25 cellular contexts compared by ENCODE assay signal in genomic region chr18:40012931-40013609, GRCh38.
DNase-seq lines count a peak whose midpoint lies in the region; TF ChIP-seq lines count a peak whose summit lies in the region.
"Had no signal": no experiment of that assay in that cellular context is flagged by ENCODE, and none has a peak within 500 bp of the region (broad histone marks: within the 10 kb centered on the region; RNA-seq: fewer than 3 reads in every experiment).

No MANE protein-coding gene starts in this region.

- TF ChIP-seq POLR2A in breast epithelium (IDR thresholded peaks at IDR 0.05): no peak

- no peak overlapping the region for H3K4me3 ChIP-seq in adipocyte (ENCODE audit: low read length)
- no peak overlapping the region for H3K4me3 ChIP-seq in smooth muscle cell
- no peak overlapping the region for H3K4me3 ChIP-seq in breast epithelium
- H3K4me3 ChIP-seq: esophagus muscularis mucosa, heart right ventricle, psoas muscle, transverse colon had no signal

- no peaks in the 10 kb centered on the region for H3F3A ChIP-seq in smooth muscle cell (ENCODE audit: low read depth)

- H3K79me2 ChIP-seq in smooth muscle cell (ENCODE audit: low read depth): no peaks in the 10 kb centered on the region

- H2AFZ ChIP-seq in smooth muscle cell (ENCODE audit: low read depth): no peak overlapping the region

- H4K20me1 ChIP-seq in smooth muscle cell (ENCODE audit: low read depth): no peaks in the 10 kb centered on the region

- intact Hi-C loops in breast epithelium (cut with DNase I; ENCODE audit: low total_unique reads): no loop called here

- H3K9me3 ChIP-seq in adipocyte (ENCODE audit: control insufficient read depth, low read length) (no peaks in the 10 kb centered on the region), smooth muscle cell (replicated peaks; ENCODE audit: low read depth) (no peaks in the 10 kb centered on the region), breast epithelium (peaks cover 0 to 4% of the 10 kb centered on the region in 2 donors)
- H3K9me3 ChIP-seq: esophagus muscularis mucosa, heart right ventricle, psoas muscle, transverse colon had no signal

- H3K27me3 ChIP-seq in adipocyte (replicated peaks; ENCODE audit: control insufficient read depth, insufficient read depth, low read length) (no peaks in the 10 kb centered on the region), smooth muscle cell (ENCODE audit: low read depth) (no peaks in the 10 kb centered on the region), breast epithelium (no peaks in the 10 kb centered on the region)
- H3K27me3 ChIP-seq: esophagus muscularis mucosa, heart right ventricle, transverse colon had no signal

- TF ChIP-seq CTCF in progenitor cell of endocrine pancreas (IDR thresholded peaks at IDR 0.05; ENCODE audit: unreplicated experiment): no peak
- TF ChIP-seq CTCF in smooth muscle cell (IDR thresholded peaks at IDR 0.05; ENCODE audit: borderline replicate concordance, insufficient read depth, poor library complexity, severe bottlenecking): no peak
- TF ChIP-seq CTCF in breast epithelium (IDR thresholded peaks at IDR 0.05): no peak
- TF ChIP-seq CTCF in nephron progenitor cell (IDR thresholded peaks at IDR 0.05): no peak

- H3K9ac ChIP-seq in adipocyte (ENCODE audit: low read length): no peak overlapping the region
- no peak overlapping the region for H3K9ac ChIP-seq in smooth muscle cell (ENCODE audit: low read depth)

- H3K4me2 ChIP-seq in smooth muscle cell: no peak overlapping the region

- no peaks in the 10 kb centered on the region for H3K36me3 Mint-ChIP-seq in progenitor cell of endocrine pancreas (ENCODE audit: insufficient read depth)
- H3K36me3 Mint-ChIP-seq in nephron progenitor cell (ENCODE audit: low read depth): no peaks in the 10 kb centered on the region
- H3K36me3 Mint-ChIP-seq: activated naive CD4-positive, alpha-beta T cell treated with anti-CD3 and anti-CD28 coated beads, Interleukin-2, amount 10 ng/mL, durations not matched to agents 7 days and 5 days; CD4-positive, alpha-beta memory T cell; IgD-negative memory B cell; naive thymus-derived CD8-positive, alpha-beta T cell; stimulated activated effector memory CD8-positive, alpha-beta T cell treated with anti-CD3 and anti-CD28 coated beads, Interleukin-12 subunit alpha, Interleukin-12 subunit beta, amount 100 ng/mL, for 72 hours; T-cell had no signal

- H3K4me1 Mint-ChIP-seq in progenitor cell of endocrine pancreas (ENCODE audit: low read depth): peaks cover 20% of the 10 kb centered on the region
- peaks cover 29% of the 10 kb centered on the region for H3K4me1 Mint-ChIP-seq in nephron progenitor cell
- H3K4me1 Mint-ChIP-seq: activated naive CD4-positive, alpha-beta T cell treated with anti-CD3 and anti-CD28 coated beads, Interleukin-2, amount 10 ng/mL, durations not matched to agents 7 days and 5 days; CD4-positive, alpha-beta memory T cell; IgD-negative memory B cell; naive thymus-derived CD8-positive, alpha-beta T cell; stimulated activated effector memory CD8-positive, alpha-beta T cell treated with anti-CD3 and anti-CD28 coated beads, Interleukin-12 subunit alpha, Interleukin-12 subunit beta, amount 100 ng/mL, for 72 hours; T-cell had no signal

- H3K36me3 ChIP-seq in adipocyte (ENCODE audit: control insufficient read depth, insufficient read depth, low read length, severe bottlenecking) (no peaks in the 10 kb centered on the region), smooth muscle cell (ENCODE audit: low read depth) (no peaks in the 10 kb centered on the region), breast epithelium (no peaks in the 10 kb centered on the region)
- H3K36me3 ChIP-seq: esophagus muscularis mucosa, heart right ventricle, transverse colon had no signal

- no peak overlapping the region for H3K27ac ChIP-seq in smooth muscle cell (ENCODE audit: low read depth)
- H3K27ac ChIP-seq in breast epithelium: no peak overlapping the region
- H3K27ac ChIP-seq: esophagus muscularis mucosa, heart right ventricle, psoas muscle, transverse colon had no signal

- no peak overlapping the region for H3K4me3 Mint-ChIP-seq in progenitor cell of endocrine pancreas (ENCODE audit: low read depth)
- H3K4me3 Mint-ChIP-seq in nephron progenitor cell: no peak overlapping the region
- H3K4me3 Mint-ChIP-seq: activated naive CD4-positive, alpha-beta T cell treated with anti-CD3 and anti-CD28 coated beads, Interleukin-2, amount 10 ng/mL, durations not matched to agents 7 days and 5 days; CD4-positive, alpha-beta memory T cell; IgD-negative memory B cell; naive thymus-derived CD8-positive, alpha-beta T cell; stimulated activated effector memory CD8-positive, alpha-beta T cell treated with anti-CD3 and anti-CD28 coated beads, Interleukin-12 subunit alpha, Interleukin-12 subunit beta, amount 100 ng/mL, for 72 hours; T-cell had no signal

- DNase-seq in EH (ENCODE audit: low read depth) (peak; percentile 3), adipocyte (ENCODE audit: low read depth) (peak; percentile 14), fibroblast of the conjunctiva (ENCODE audit: low read depth) (peak; percentile 6), progenitor cell of endocrine pancreas (ENCODE audit: low spot score, unreplicated experiment) (no peak), smooth muscle cell (lab: John Stamatoyannopoulos, UW; ENCODE audit: unreplicated experiment) (no peak), breast epithelium (ENCODE audit: low spot score in 2 of 2) (no peak), nephron progenitor cell (no peak)
- no peak for DNase-seq in activated CD4-positive, alpha-beta T cell treated with anti-CD3 and anti-CD28 coated beads, Interleukin-2, amount 50 U/mL, for 4 hours
- DNase-seq: activated CD4-positive, alpha-beta T cell treated with anti-CD3 and anti-CD28 coated beads, Interleukin-2, amount 50 U/mL, for 48 hours; activated naive CD4-positive, alpha-beta T cell treated with anti-CD3 and anti-CD28 coated beads, Interleukin-2, amount 10 ng/mL, durations not matched to agents 7 days and 5 days; activated T-cell treated with anti-CD3 and anti-CD28 coated beads for 4 hours; CD4-positive, alpha-beta memory T cell; DMS79; GOT3; heart right ventricle; mammary epithelial cell; naive thymus-derived CD8-positive, alpha-beta T cell; NCI-H2029; NCI-H524; psoas muscle; T-cell; transverse colon had no signal

- H3K27ac Mint-ChIP-seq in progenitor cell of endocrine pancreas (peak overlapping the region; percentile 56), nephron progenitor cell (no peak overlapping the region)
- H3K27ac Mint-ChIP-seq: activated naive CD4-positive, alpha-beta T cell treated with anti-CD3 and anti-CD28 coated beads, Interleukin-2, amount 10 ng/mL, durations not matched to agents 7 days and 5 days; CD4-positive, alpha-beta memory T cell; IgD-negative memory B cell; naive thymus-derived CD8-positive, alpha-beta T cell; stimulated activated effector memory CD8-positive, alpha-beta T cell treated with anti-CD3 and anti-CD28 coated beads, Interleukin-12 subunit alpha, Interleukin-12 subunit beta, amount 100 ng/mL, for 72 hours; T-cell had no signal

- H3K27me3 Mint-ChIP-seq in progenitor cell of endocrine pancreas (no peaks in the 10 kb centered on the region), nephron progenitor cell (ENCODE audit: low read depth, poor library complexity) (no peaks in the 10 kb centered on the region)
- H3K27me3 Mint-ChIP-seq: activated naive CD4-positive, alpha-beta T cell treated with anti-CD3 and anti-CD28 coated beads, Interleukin-2, amount 10 ng/mL, durations not matched to agents 7 days and 5 days; CD4-positive, alpha-beta memory T cell; IgD-negative memory B cell; naive thymus-derived CD8-positive, alpha-beta T cell; T-cell had no signal

- H3K9me3 Mint-ChIP-seq in progenitor cell of endocrine pancreas (ENCODE audit: low read depth) (no peaks in the 10 kb centered on the region), nephron progenitor cell (peaks cover 3% of the 10 kb centered on the region)

- H3K4me1 ChIP-seq in adipocyte (ENCODE audit: control insufficient read depth, insufficient read depth, low read length) (peaks cover 7% of the 10 kb centered on the region), smooth muscle cell (ENCODE audit: low read depth) (no peaks in the 10 kb centered on the region), breast epithelium (no peaks in the 10 kb centered on the region)
- H3K4me1 ChIP-seq: esophagus muscularis mucosa, heart right ventricle, psoas muscle, transverse colon had no signal

Comparison
In these comparisons a context has a peak if more than half of its experiments do, and no peak if none do; other contexts are left out.
1. DNase-seq: peak in EH (single experiment), adipocyte (single experiment) and fibroblast of the conjunctiva (single experiment); none in progenitor cell of endocrine pancreas (single experiment), smooth muscle cell (single experiment), breast epithelium (0 of 2), nephron progenitor cell (single experiment) and activated CD4-positive, alpha-beta T cell treated with anti-CD3 and anti-CD28 coated beads, Interleukin-2, amount 50 U/mL, for 4 hours (0 of 2).